8 cellular contexts compared by ENCODE assay signal in genomic region chr20:50724851-50725721, GRCh38. TPM values are rescaled to one million over a fixed set of nuclear protein-coding genes. Genes with fewer than 3 reads are reported as not detected.
DNase-seq lines count a peak whose midpoint lies in the region; ATAC-seq and TF ChIP-seq lines count a peak whose summit lies in the region.

No MANE protein-coding gene starts in this region.

- H3K4me1 ChIP-seq in SK-N-SH (ENCODE audit: control insufficient read depth in 1 of 2, insufficient read depth in 2 of 2, low read depth in 1 of 2, low read length in 1 of 2) = peaks cover 5 to 13% of the 10 kb centered on the region in 2 experiments; a peak in 3 of 4 replicates
- peaks cover 4% of the 10 kb centered on the region for H3K4me1 ChIP-seq in endodermal cell (ENCODE audit: control insufficient read depth, insufficient read depth, low read length)
- peaks cover 23% of the 10 kb centered on the region for H3K4me1 ChIP-seq in neural progenitor cell
- peaks cover 32% of the 10 kb centered on the region for H3K4me1 ChIP-seq in suprapubic skin

- no peaks in the 10 kb centered on the region for H3K9me3 ChIP-seq in SK-N-SH
- no peaks in the 10 kb centered on the region for H3K9me3 ChIP-seq in endodermal cell (ENCODE audit: control insufficient read depth, low read length)
- no peaks in the 10 kb centered on the region for H3K9me3 ChIP-seq in neural progenitor cell (ENCODE audit: low read depth)
- no peaks in the 10 kb centered on the region for H3K9me3 ChIP-seq in suprapubic skin

- no peaks in the 10 kb centered on the region for H3K36me3 Mint-ChIP-seq in endodermal cell (ENCODE audit: low read depth)
- H3K36me3 Mint-ChIP-seq in neural progenitor cell = no peaks in the 10 kb centered on the region

- H3K27ac Mint-ChIP-seq in endodermal cell (no peak overlapping the region), neural progenitor cell (no peak overlapping the region)

- WGBS in SK-N-SH (ENCODE audit: low lambda C conversion rate) = 39% methylated on average over 14 of the region's 14 CpGs
- WGBS in endodermal cell (ENCODE audit: insufficient coverage in 1 of 2, insufficient read length in 1 of 2), 2 experiments = 39 to 41% methylated on average over 8 to 14 of the region's 14 CpGs
- 41% methylated on average over 14 of the region's 14 CpGs for WGBS in suprapubic skin

- TF ChIP-seq RAD21 in SK-N-SH (IDR thresholded peaks at IDR 0.05; ENCODE audit: low read length) = no peak

- peak overlapping the region; percentile 35; the same call in 1 of the 2 replicates for H3K9ac ChIP-seq in SK-N-SH
- H3K9ac ChIP-seq in endodermal cell (ENCODE audit: extremely low read depth, low read length, poor library complexity, severe bottlenecking) = no peak overlapping the region
- no peak overlapping the region for H3K9ac ChIP-seq in neural progenitor cell

- H3K27ac ChIP-seq in SK-N-SH (ENCODE audit: low read depth in 2 of 2, low read length in 1 of 2) (peak overlapping the region in 1 of 2 experiments; percentile 66; a peak in 2 of 4 replicates), endodermal cell (ENCODE audit: low read depth, low read length) (peak overlapping the region; percentile 30), neural progenitor cell (peak overlapping the region; percentile 89), suprapubic skin (peak overlapping the region; percentile 57)

- TF ChIP-seq CTCF in GM12865 (IDR thresholded peaks at IDR 0.05; ENCODE audit: insufficient read depth, low read depth, low read length, missing control alignments) = no peak
- TF ChIP-seq CTCF in SK-N-SH (IDR thresholded peaks at IDR 0.05) = no peak
- no peak for TF ChIP-seq CTCF in endodermal cell (conservative IDR thresholded peaks at IDR 0.05)
- TF ChIP-seq CTCF in neural progenitor cell (IDR thresholded peaks at IDR 0.05) = no peak
- no peak for TF ChIP-seq CTCF in suprapubic skin (IDR thresholded peaks at IDR 0.05)

- H3K9me3 Mint-ChIP-seq in endodermal cell = no peaks in the 10 kb centered on the region
- no peaks in the 10 kb centered on the region for H3K9me3 Mint-ChIP-seq in neural progenitor cell

- peaks cover 5% of the 10 kb centered on the region for H3F3A ChIP-seq in SK-N-SH (replicated peaks; ENCODE audit: insufficient read depth)
- peaks cover 37% of the 10 kb centered on the region for H3F3A ChIP-seq in neural progenitor cell (ENCODE audit: low read depth)

- CTCF ChIA-PET in SK-N-SH (lab: Yijun Ruan, JAX) = interaction anchor here (0.8 to 3.2 kb wide), 9 partner anchors 9 to 137 kb away, joined by 3 to 10 read pairs (median 5); partner anchors contain the start of gene BCAS4

- H2AFZ ChIP-seq in SK-N-SH (ENCODE audit: low read depth) (peak overlapping the region; percentile 87), neural progenitor cell (replicated peaks) (peak overlapping the region; percentile 94)

- TF ChIP-seq EP300 in SK-N-SH (IDR thresholded peaks at IDR 0.05; ENCODE audit: borderline replicate concordance in 1 of 2, low read depth in 1 of 2, low read length in 1 of 2) (peak in 1 of 2 experiments; percentile 60; a peak in 1 of 4 replicates), suprapubic skin (IDR thresholded peaks at IDR 0.05) (no peak)

- no peaks in the 10 kb centered on the region for H3K27me3 ChIP-seq in SK-N-SH (ENCODE audit: insufficient read depth)
- no peaks in the 10 kb centered on the region for H3K27me3 ChIP-seq in endodermal cell (ENCODE audit: control insufficient read depth, insufficient read depth, low read length, poor library complexity, severe bottlenecking)
- H3K27me3 ChIP-seq in neural progenitor cell = no peaks in the 10 kb centered on the region
- no peaks in the 10 kb centered on the region for H3K27me3 ChIP-seq in suprapubic skin

- POLR2A ChIA-PET in SK-N-SH (lab: Yijun Ruan, JAX) = interaction anchor here (0.6 kb wide), 1 partner anchor 16 kb away, joined by 3 read pairs; no protein-coding TSS in a partner anchor

- H4K20me1 ChIP-seq in SK-N-SH (ENCODE audit: insufficient read depth) = no peaks in the 10 kb centered on the region
- no peaks in the 10 kb centered on the region for H4K20me1 ChIP-seq in neural progenitor cell (ENCODE audit: low read depth)

- H3K27me3 Mint-ChIP-seq in endodermal cell (ENCODE audit: insufficient read depth) = peaks cover 2% of the 10 kb centered on the region
- H3K27me3 Mint-ChIP-seq in neural progenitor cell (ENCODE audit: insufficient read depth, low read depth) = peaks cover 2% of the 10 kb centered on the region

- H3K4me3 Mint-ChIP-seq in endodermal cell = no peak overlapping the region
- H3K4me3 Mint-ChIP-seq in neural progenitor cell = no peak overlapping the region

- H3K4me3 ChIP-seq in GM12865 (ENCODE audit: low read depth, low read length) (no peak overlapping the region), SK-N-SH (ENCODE audit: low read depth in 2 of 2, low read length in 1 of 2) (no peak overlapping the region), endodermal cell (ENCODE audit: low read length) (no peak overlapping the region), neural progenitor cell (peak overlapping the region; percentile 18), suprapubic skin (no peak overlapping the region)

- H3K79me2 ChIP-seq in SK-N-SH (ENCODE audit: insufficient read depth) (no peaks in the 10 kb centered on the region), neural progenitor cell (ENCODE audit: low read depth) (no peaks in the 10 kb centered on the region)

- peak overlapping the region; percentile 67 for H3K4me2 ChIP-seq in SK-N-SH
- H3K4me2 ChIP-seq in neural progenitor cell = peak overlapping the region; percentile 56

- no peaks in the 10 kb centered on the region for H3K9me2 ChIP-seq in SK-N-SH

- H3K36me3 ChIP-seq in SK-N-SH (replicated peaks in 1 of 2; ENCODE audit: control insufficient read depth in 1 of 2, insufficient read depth in 2 of 2, low read length in 1 of 2) (no peaks in the 10 kb centered on the region), endodermal cell (ENCODE audit: control insufficient read depth, insufficient read depth, low read length) (no peaks in the 10 kb centered on the region), neural progenitor cell (no peaks in the 10 kb centered on the region), suprapubic skin (no peaks in the 10 kb centered on the region)

- TF ChIP-seq POLR2A in suprapubic skin (IDR thresholded peaks at IDR 0.05) = no peak

- ATAC-seq in GM18909 (IDR thresholded peaks at IDR 0.05; ENCODE audit: poor library complexity, unreplicated experiment) (no peak), GM21576 (IDR thresholded peaks at IDR 0.05; ENCODE audit: unreplicated experiment) (no peak)

- peaks cover 11% of the 10 kb centered on the region for H3K4me1 Mint-ChIP-seq in endodermal cell
- peaks cover 28% of the 10 kb centered on the region for H3K4me1 Mint-ChIP-seq in neural progenitor cell

- DNase-seq in GM12865 (ENCODE audit: low read depth) = peak; percentile 22
- peak; percentile 47 for DNase-seq in SK-N-SH
- peak; percentile 75 for DNase-seq in endodermal cell
- DNase-seq in neural progenitor cell (ENCODE audit: low spot score) = peak; percentile 72
- peak; percentile 77 to 85 for DNase-seq in suprapubic skin (ENCODE audit: low spot score in 2 of 2)
- no peak for DNase-seq in NCI-H1048 (lab: John Stamatoyannopoulos, UW)

TF ChIP-seq in SK-N-SH, 30 proteins besides CTCF, POLR2A, EP300 and RAD21 (continues in another document):
- TF ChIP-seq TAF1 (IDR thresholded peaks at IDR 0.05; ENCODE audit: borderline replicate concordance, low read depth, low read length) (no peak), GATA2 (CRISPR knock-in tag; IDR thresholded peaks at IDR 0.05) (no peak), GABPA (IDR thresholded peaks at IDR 0.05; ENCODE audit: low read depth) (no peak), NFIC (IDR thresholded peaks at IDR 0.05; ENCODE audit: borderline replicate concordance) (peak; percentile 42; the same call in 1 of the 2 replicates), RXRA (IDR thresholded peaks at IDR 0.05; ENCODE audit: borderline replicate concordance, low read depth) (peak; percentile 35; the same call in 1 of the 2 replicates), FOSL2 (IDR thresholded peaks at IDR 0.05; ENCODE audit: borderline replicate concordance, low read depth) (peak; percentile 87), FOXM1 (IDR thresholded peaks at IDR 0.05; ENCODE audit: low read depth) (no peak), RFX5 (IDR thresholded peaks at IDR 0.05; ENCODE audit: low read length) (no peak)

RNA-seq across cellular contexts. Expression of gene PARD6B, which starts 6.3 kb away (rescaled TPM):
- polyA plus RNA-seq in SK-N-SH (2012; rRNA removed) = 0.49 and 0.57 TPM in 2 replicates
- 0.56 and 0.60 TPM in 2 replicates for polyA plus RNA-seq in SK-N-SH (2012; cell fraction: cytosol; rRNA removed)
- polyA plus RNA-seq in SK-N-SH (2012; cell fraction: nucleus; rRNA removed) = 0.45 and 0.76 TPM in 2 replicates
- total RNA-seq in endodermal cell = 10 to 100 TPM; 29.0 to 36.7 TPM
- polyA plus RNA-seq in endodermal cell (2013, experiment 1 of 2) = 5.8 TPM
- 7.0 TPM for polyA plus RNA-seq in endodermal cell (2013, experiment 2 of 2)
- 31.0 and 45.7 TPM in 2 replicates for total RNA-seq in neural progenitor cell (ENCODE audit: low replicate concordance)
- total RNA-seq in suprapubic skin = 10 to 100 TPM in 1 of 4 donors, 1 to 10 TPM in 3; 7.6 to 10.3 (median 8.4) TPM

RNA-seq across cellular contexts. Expression of gene RIPOR3, which starts 33.7 kb away (rescaled TPM):
- 1.0 and 1.2 TPM in 2 replicates for polyA plus RNA-seq in SK-N-SH (2012; rRNA removed)
- 0.18 and 0.33 TPM in 2 replicates for polyA plus RNA-seq in SK-N-SH (2012; cell fraction: cytosol; rRNA removed)
- 7.0 and 8.8 TPM in 2 replicates for polyA plus RNA-seq in SK-N-SH (2012; cell fraction: nucleus; rRNA removed)
- total RNA-seq in endodermal cell (1 to 10 TPM in 1 of 2 donors, under 1 TPM in 1; 0.46 to 1.4 TPM), neural progenitor cell (ENCODE audit: low replicate concordance) (1.2 and 3.7 TPM in 2 replicates), suprapubic skin (10 to 100 TPM in 1 of 4 donors, 1 to 10 TPM in 3; 3.3 to 10.1 (median 5.3) TPM)
- 0.96 TPM for polyA plus RNA-seq in endodermal cell (2013, experiment 1 of 2)
- 0.25 TPM for polyA plus RNA-seq in endodermal cell (2013, experiment 2 of 2)
